ENCODE assay signal across 8 cellular contexts in genomic region chr11:20022363-20023081, GRCh38.
DNase-seq lines count a peak whose midpoint lies in the region; ATAC-seq and TF ChIP-seq lines count a peak whose summit lies in the region.

No MANE protein-coding gene starts in this region.

- WGBS in neuronal stem cell (ENCODE audit: extremely low coverage in 2 of 2, insufficient read length in 2 of 2, insufficient replicate concordance in 1 of 2), 2 donors: no CpG with 5 or more reads among the region's 10 CpGs

- no peak overlapping the region for H2BK120ac ChIP-seq in neuronal stem cell (ENCODE audit: low read depth, low read length)

- H2AFZ ChIP-seq in neuronal stem cell (ENCODE audit: low read length): peak overlapping the region; percentile 53

- peak overlapping the region; percentile 91 for H3K27ac ChIP-seq in RWPE1
- peak overlapping the region; percentile 67 for H3K27ac ChIP-seq in neuronal stem cell (replicated peaks; ENCODE audit: low read length)

- POLR2A ChIA-PET in RWPE1 (lab: Yijun Ruan, JAX; ENCODE audit: low non-redundant PET): no interaction called here

- H3K36me3 ChIP-seq in H7 (replicated peaks; ENCODE audit: control insufficient read depth, insufficient read depth, low read length): no peaks in the 10 kb centered on the region
- H3K36me3 ChIP-seq in neuronal stem cell (replicated peaks in 1 of 2; ENCODE audit: control insufficient read depth in 2 of 2, insufficient read depth in 2 of 2, low read length in 2 of 2): no peaks in the 10 kb centered on the region

- no peak overlapping the region for H2BK5ac ChIP-seq in neuronal stem cell (ENCODE audit: low read length)

- peak overlapping the region; percentile 37 for H3K4me2 ChIP-seq in neuronal stem cell (ENCODE audit: insufficient read depth, low read length, poor library complexity, severe bottlenecking)

- no peaks in the 10 kb centered on the region for H3K79me1 ChIP-seq in neuronal stem cell (ENCODE audit: low read depth, low read length)

- no peaks in the 10 kb centered on the region for H3K27me3 ChIP-seq in H7 (ENCODE audit: control insufficient read depth, insufficient read depth, low read length)
- peaks cover 0 to 15% (median 0%) of the 10 kb centered on the region in 3 experiments for H3K27me3 ChIP-seq in neuronal stem cell (ENCODE audit: control insufficient read depth in 3 of 3, insufficient read depth in 3 of 3, low read depth in 1 of 3, low read length in 3 of 3)

- H4K91ac ChIP-seq in neuronal stem cell (ENCODE audit: low read depth, low read length, poor library complexity): no peak overlapping the region

- no peak overlapping the region for H3K4ac ChIP-seq in neuronal stem cell (ENCODE audit: low read length)

- H3K9me3 ChIP-seq in neuronal stem cell (replicated peaks in 1 of 2; ENCODE audit: control insufficient read depth in 2 of 2, insufficient read depth in 1 of 2, low read depth in 1 of 2, low read length in 2 of 2): no peaks in the 10 kb centered on the region

- peaks cover 28 to 39% of the 10 kb centered on the region in 2 donors for H3K4me1 ChIP-seq in neuronal stem cell (ENCODE audit: control insufficient read depth in 2 of 2, insufficient read depth in 1 of 2, low read depth in 1 of 2, low read length in 2 of 2)

- H3K9ac ChIP-seq in neuronal stem cell (ENCODE audit: low read depth, low read length, poor library complexity): no peak overlapping the region

- no peak overlapping the region for H3K14ac ChIP-seq in neuronal stem cell (ENCODE audit: low read length)

- H3K4me3 ChIP-seq in H7 (ENCODE audit: insufficient read depth, low read depth, low read length): peak overlapping the region; percentile 30
- H3K4me3 ChIP-seq in fibroblast of the aortic adventitia (ENCODE audit: low read depth, low read length): peak overlapping the region; percentile 53
- peak overlapping the region in 1 of 2 donors; percentile 44 for H3K4me3 ChIP-seq in neuronal stem cell (ENCODE audit: low read length in 2 of 2)

- no peak overlapping the region for H4K8ac ChIP-seq in neuronal stem cell (ENCODE audit: low read depth, low read length)

- H3K18ac ChIP-seq in neuronal stem cell (ENCODE audit: low read length): peak overlapping the region; percentile 51

- CTCF ChIA-PET in RWPE1 (lab: Yijun Ruan, JAX): no interaction called here

- no peak overlapping the region for H2BK12ac ChIP-seq in neuronal stem cell (ENCODE audit: low read length)

- no peak overlapping the region for H3K23ac ChIP-seq in neuronal stem cell (ENCODE audit: low read depth, low read length, poor library complexity)

- ATAC-seq in GM18502 (IDR thresholded peaks at IDR 0.05; ENCODE audit: poor library complexity, unreplicated experiment) (no peak), HG02981 (IDR thresholded peaks at IDR 0.05; ENCODE audit: unreplicated experiment) (no peak), GM21528 (IDR thresholded peaks at IDR 0.05; ENCODE audit: low FRiP score, unreplicated experiment) (no peak)

- DNase-seq in H7 (peak; percentile 35), RWPE1 (ENCODE audit: low spot score) (no peak), fibroblast of the aortic adventitia (ENCODE audit: low read depth) (peak; percentile 61), neuronal stem cell (ENCODE audit: low spot score) (peak; percentile 81), NCI-H345 treated with DMSO at 0.1 percent for 48 hours (lab: John Stamatoyannopoulos, UW; ENCODE audit: unreplicated experiment) (no peak)

- no peak overlapping the region for H2BK15ac ChIP-seq in neuronal stem cell (ENCODE audit: low read length)

- no peak overlapping the region for H2AK5ac ChIP-seq in neuronal stem cell (ENCODE audit: low read depth, low read length)

- no peak for TF ChIP-seq CTCF in RWPE1 (conservative IDR thresholded peaks at IDR 0.05; ENCODE audit: low read depth)
- TF ChIP-seq CTCF in fibroblast of the aortic adventitia (IDR thresholded peaks at IDR 0.05; ENCODE audit: insufficient read depth, low read length): no peak

Comparison
In these comparisons a context has a peak if more than half of its experiments do, and no peak if none do; other contexts are left out.
1. DNase-seq: peak in H7 (single experiment), fibroblast of the aortic adventitia (single experiment) and neuronal stem cell (single experiment); none in RWPE1 (single experiment) and NCI-H345 treated with DMSO at 0.1 percent for 48 hours (single experiment).